15 cellular contexts compared by ENCODE assay signal in genomic region chr12:47228802-47229201, GRCh38.
DNase-seq lines count a peak whose midpoint lies in the region; ATAC-seq and TF ChIP-seq lines count a peak whose summit lies in the region.
"Had no signal": no experiment of that assay in that cellular context is flagged by ENCODE, and none has a peak within 500 bp of the region (broad histone marks: within the 10 kb centered on the region; RNA-seq: fewer than 3 reads in every experiment).

No MANE protein-coding gene starts in this region.

- peak overlapping the region; percentile 86 for H3K27ac Mint-ChIP-seq in activated T-cell treated with anti-CD3 and anti-CD28 coated beads, Interleukin-2, amount 50 U/mL, for 72 hours
- H3K27ac Mint-ChIP-seq in CD4-positive, alpha-beta T cell: peak overlapping the region; percentile 72
- H3K27ac Mint-ChIP-seq in activated naive CD8-positive, alpha-beta T cell: peak overlapping the region; percentile 88

- peaks cover 81% of the 10 kb centered on the region for H3K4me1 Mint-ChIP-seq in activated T-cell treated with anti-CD3 and anti-CD28 coated beads, Interleukin-2, amount 50 U/mL, for 72 hours (ENCODE audit: low read depth)
- H3K4me1 Mint-ChIP-seq in CD4-positive, alpha-beta T cell (ENCODE audit: low read depth): peaks cover 56% of the 10 kb centered on the region
- peaks cover 82% of the 10 kb centered on the region for H3K4me1 Mint-ChIP-seq in activated naive CD8-positive, alpha-beta T cell (ENCODE audit: low read depth)

- H3K36me3 ChIP-seq in right lobe of liver: no peaks in the 10 kb centered on the region
- H3K36me3 ChIP-seq: BE2C had no signal

- peaks cover 19 to 61% of the 10 kb centered on the region in 2 donors for H3K36me3 Mint-ChIP-seq in activated T-cell treated with anti-CD3 and anti-CD28 coated beads, Interleukin-2, amount 50 U/mL, for 72 hours (ENCODE audit: insufficient read depth in 2 of 2)
- peaks cover 92% of the 10 kb centered on the region for H3K36me3 Mint-ChIP-seq in CD4-positive, alpha-beta T cell (ENCODE audit: low read depth)
- peaks cover 31% of the 10 kb centered on the region for H3K36me3 Mint-ChIP-seq in activated naive CD8-positive, alpha-beta T cell

- H3K27ac ChIP-seq in CD4-positive, alpha-beta T cell (ENCODE audit: low read depth, low read length): no peak overlapping the region
- H3K27ac ChIP-seq in right lobe of liver: no peak overlapping the region
- H3K27ac ChIP-seq: KMS-11, PC-9 had no signal

- no peak for TF ChIP-seq CTCF in CD4-positive, alpha-beta T cell (IDR thresholded peaks at IDR 0.05)
- TF ChIP-seq CTCF in right lobe of liver (IDR thresholded peaks at IDR 0.05): no peak

- ATAC-seq in activated T-cell treated with anti-CD3 and anti-CD28 coated beads, Interleukin-2, amount 50 U/mL, for 72 hours (replicated peaks in 1 of 2): no peak
- ATAC-seq in CD4-positive, alpha-beta T cell (ENCODE audit: poor library complexity): no peak
- ATAC-seq in right lobe of liver (peak; percentile 79 to 87 (median 82)), HG03469 (IDR thresholded peaks at IDR 0.05; ENCODE audit: unreplicated experiment) (no peak), HG03457 (IDR thresholded peaks at IDR 0.05; ENCODE audit: unreplicated experiment) (no peak), HG02981 (IDR thresholded peaks at IDR 0.05; ENCODE audit: unreplicated experiment) (no peak)

- no peaks in the 10 kb centered on the region for H3K27me3 ChIP-seq in CD4-positive, alpha-beta T cell (ENCODE audit: control insufficient read depth, insufficient read depth, low read length)
- no peaks in the 10 kb centered on the region for H3K27me3 ChIP-seq in right lobe of liver

- 30% methylated on average over 4 of the region's 4 CpGs for WGBS in right lobe of liver (ENCODE audit: insufficient coverage, low coverage, low lambda C conversion rate, missing lambda C conversion rate)

- CTCF ChIA-PET in CD4-positive, alpha-beta T cell (lab: Charles Lee): interaction anchor here (1.3 to 2.0 kb wide), 2 partner anchors 9 to 169 kb away, joined by 4 to 6 read pairs; no protein-coding TSS in a partner anchor

- H3K4me3 ChIP-seq in right lobe of liver: no peak overlapping the region
- H3K4me3 ChIP-seq: PC-9 had no signal

- peak overlapping the region; percentile 22 to 27 for H3K4me3 Mint-ChIP-seq in activated T-cell treated with anti-CD3 and anti-CD28 coated beads, Interleukin-2, amount 50 U/mL, for 72 hours
- H3K4me3 Mint-ChIP-seq in CD4-positive, alpha-beta T cell: no peak overlapping the region
- H3K4me3 Mint-ChIP-seq in activated naive CD8-positive, alpha-beta T cell: peak overlapping the region; percentile 42

- no peaks in the 10 kb centered on the region for H3K27me3 Mint-ChIP-seq in activated T-cell treated with anti-CD3 and anti-CD28 coated beads, Interleukin-2, amount 50 U/mL, for 72 hours (ENCODE audit: low read depth)
- no peaks in the 10 kb centered on the region for H3K27me3 Mint-ChIP-seq in CD4-positive, alpha-beta T cell
- H3K27me3 Mint-ChIP-seq in activated naive CD8-positive, alpha-beta T cell: no peaks in the 10 kb centered on the region

- H3K9me3 ChIP-seq in CD4-positive, alpha-beta T cell (ENCODE audit: control insufficient read depth, low read length): no peaks in the 10 kb centered on the region
- H3K9me3 ChIP-seq in right lobe of liver: no peaks in the 10 kb centered on the region
- H3K9me3 ChIP-seq: BE2C had no signal

- H3K9me3 Mint-ChIP-seq in activated T-cell treated with anti-CD3 and anti-CD28 coated beads, Interleukin-2, amount 50 U/mL, for 72 hours: peaks cover 0 to 2% of the 10 kb centered on the region in 2 donors
- no peaks in the 10 kb centered on the region for H3K9me3 Mint-ChIP-seq in CD4-positive, alpha-beta T cell
- H3K9me3 Mint-ChIP-seq in activated naive CD8-positive, alpha-beta T cell (ENCODE audit: low read depth): no peaks in the 10 kb centered on the region

- intact Hi-C loops in CD4-positive, alpha-beta T cell (cut with DNase I, micrococcal nuclease): no loop called here
- intact Hi-C loops in right lobe of liver (cut with DNase I): no loop called here

- POLR2A ChIA-PET in CD4-positive, alpha-beta T cell (lab: Charles Lee): interaction anchor here (0.6 to 1.4 kb wide), 5 partner anchors 9 to 21 kb away, joined by 3 to 4 read pairs (median 3); no protein-coding TSS in a partner anchor

- no peak for TF ChIP-seq POLR2A in right lobe of liver (IDR thresholded peaks at IDR 0.05)

- DNase-seq in activated T-cell treated with anti-CD3 and anti-CD28 coated beads, Interleukin-2, amount 50 U/mL, for 72 hours: no peak
- no peak for DNase-seq in activated T-cell treated with anti-CD3 and anti-CD28 coated beads, Interleukin-2, amount 50 U/mL, for 48 hours
- DNase-seq in CD4-positive, alpha-beta T cell: no peak
- no peak for DNase-seq in right lobe of liver
- DNase-seq: BE2C, NCI-H1105, NCI-H1694 treated with DMSO at 0.1 percent for 48 hours, NCI-H446 treated with DMSO at 0.1 percent for 48 hours, NCI-H774 had no signal

- peaks cover 0 to 25% (median 7%) of the 10 kb centered on the region in 4 donors for H3K4me1 ChIP-seq in right lobe of liver
- H3K4me1 ChIP-seq: BE2C had no signal

Comparison
In these comparisons a context has a peak if more than half of its experiments do, and no peak if none do; other contexts are left out.
1. ATAC-seq: peak in right lobe of liver (4 of 4); none in activated T-cell treated with anti-CD3 and anti-CD28 coated beads, Interleukin-2, amount 50 U/mL, for 72 hours (0 of 2), CD4-positive, alpha-beta T cell (single experiment), HG03469 (single experiment), HG03457 (single experiment) and HG02981 (single experiment).
2. Peak in every context shown above with its lines, with median percentiles within 50 percentile points of each other: H3K27ac Mint-ChIP-seq.